Comparison of ENCODE assay signal across 17 cellular contexts in genomic region chr12:75606921-75607320, GRCh38.
"Had no signal": no experiment of that assay in that cellular context is flagged by ENCODE, and none has a peak within 500 bp of the region (broad histone marks: within the 10 kb centered on the region; RNA-seq: fewer than 3 reads in every experiment).

No MANE protein-coding gene starts in this region.

- ATAC-seq: activated T-cell treated with anti-CD3 and anti-CD28 coated beads, Interleukin-2, amount 50 U/mL, for 4 hours; foreskin keratinocyte; heart right ventricle; naive thymus-derived CD8-positive, alpha-beta T cell; sciatic nerve; stimulated activated effector memory CD8-positive, alpha-beta T cell treated with anti-CD3 and anti-CD28 coated beads, Interleukin-12 subunit alpha, Interleukin-12 subunit beta, amount 100 ng/mL, for 72 hours had no signal

- H3K27me3 ChIP-seq: foreskin keratinocyte, heart right ventricle, neutrophil, pancreas, stomach had no signal

- H3K36me3 ChIP-seq: heart right ventricle, neutrophil, pancreas, stomach had no signal

- H3K4me3 ChIP-seq: heart right ventricle, pancreas, smooth muscle cell, stomach had no signal

- H3K27ac ChIP-seq: foreskin keratinocyte, heart right ventricle, neutrophil, pancreas, stomach had no signal

- H3K4me1 ChIP-seq: pancreas had no signal

- DNase-seq: activated CD4-positive, alpha-beta T cell treated with anti-CD3 and anti-CD28 coated beads, Interleukin-2, amount 10 ng/mL, durations not matched to agents 24 days and 14 days; activated CD8-positive, alpha-beta memory T cell treated with anti-CD3 and anti-CD28 coated beads, Interleukin-2, amount 50 U/mL, for 4 hours; activated naive CD4-positive, alpha-beta T cell treated with anti-CD3 and anti-CD28 coated beads for 36 hours; activated T-cell treated with anti-CD3 and anti-CD28 coated beads, Interleukin-2, amount 50 U/mL, for 4 hours; effector memory CD4-positive, alpha-beta T cell; foreskin keratinocyte; heart right ventricle; kidney glomerular epithelial cell; mesendoderm; naive thymus-derived CD8-positive, alpha-beta T cell; pancreas; stimulated activated CD4-positive, alpha-beta T cell treated with anti-CD3 and anti-CD28 coated beads, Interleukin-4, amount 100 ng/mL, for 1 hour; stomach had no signal

- H3K9me3 ChIP-seq: neutrophil, pancreas, stomach had no signal
